In genomic region chr19:19866599-19867248, GRCh38 we compare ENCODE assay signal across 8 cellular contexts. TPM values are rescaled to one million over a fixed set of nuclear protein-coding genes. Genes with fewer than 3 reads are reported as not detected.
DNase-seq lines count a peak whose midpoint lies in the region; ATAC-seq and TF ChIP-seq lines count a peak whose summit lies in the region.

No MANE protein-coding gene starts in this region.

- H3K36me3 ChIP-seq in thyroid gland, result no peaks in the 10 kb centered on the region

- intact Hi-C loops in thyroid gland (cut with DNase I), result no loop called here

- CTCF ChIA-PET in HEK293T (lab: Yijun Ruan, JAX), result no interaction called here

- no peaks in the 10 kb centered on the region for H3K36me3 Mint-ChIP-seq in naive B cell

- 2 to 3% methylated on average over 23 of the region's 23 CpGs for WGBS in thyroid gland, 2 donors

- H3K27me3 ChIP-seq in thyroid gland, result no peaks in the 10 kb centered on the region

- POLR2A ChIA-PET in HEK293T (lab: Yijun Ruan, JAX), result no interaction called here

- TF ChIP-seq POLR2A in NB4 (IDR thresholded peaks at IDR 0.05; ENCODE audit: extremely low read depth, insufficient read length), result no peak
- TF ChIP-seq POLR2A in thyroid gland (IDR thresholded peaks at IDR 0.05), result no peak

- peak overlapping the region; percentile 79 for H3K4me3 ChIP-seq in NB4 (ENCODE audit: low read depth, low read length)
- peak overlapping the region; percentile 92 for H3K4me3 ChIP-seq in epithelial cell of esophagus (ENCODE audit: low read length)
- H3K4me3 ChIP-seq in thyroid gland (replicated peaks in 1 of 3), result peak overlapping the region; percentile 44 to 83 (median 52)

- peak overlapping the region; percentile 97 to 100 (median 98) for H3K27ac Mint-ChIP-seq in naive B cell

- H3K4me3 Mint-ChIP-seq in naive B cell, result peak overlapping the region; percentile 98 to 100 (median 100)

- H3K9me3 ChIP-seq in thyroid gland, result no peaks in the 10 kb centered on the region

- H3K4me1 Mint-ChIP-seq in naive B cell, result peaks cover 24 to 41% (median 40%) of the 10 kb centered on the region in 3 donors

- H3K4me1 ChIP-seq in thyroid gland, result peaks cover 17 to 19% of the 10 kb centered on the region in 2 donors

- DNase-seq in DMS114 treated with DMSO at 0.1 percent for 48 hours (lab: John Stamatoyannopoulos, UW; ENCODE audit: unreplicated experiment) (peak; percentile 21), NB4 (ENCODE audit: low read depth) (peak; percentile 43), epithelial cell of esophagus (ENCODE audit: low read depth) (peak; percentile 2), naive B cell (peak; percentile 61), thyroid gland (peak; percentile 42 to 44), HEK293T (ENCODE audit: extremely low spot score) (no peak)
- peak; percentile 74 for DNase-seq in activated CD8-positive, alpha-beta memory T cell treated with anti-CD3 and anti-CD28 coated beads for 24 hours

- TF ChIP-seq CTCF in NB4 (IDR thresholded peaks at IDR 0.05; ENCODE audit: low read depth, low read length) (no peak), epithelial cell of esophagus (IDR thresholded peaks at IDR 0.05; ENCODE audit: insufficient read depth, low read depth, low read length, missing control alignments) (no peak), thyroid gland (IDR thresholded peaks at IDR 0.05) (no peak)

- H3K27ac ChIP-seq in thyroid gland, result peak overlapping the region; percentile 79 to 87 (median 80)

- no peaks in the 10 kb centered on the region for H3K27me3 Mint-ChIP-seq in naive B cell

- ATAC-seq in naive B cell (ENCODE audit: low read depth in 2 of 2) (peak; percentile 34 to 37), GM19463 (IDR thresholded peaks at IDR 0.05; ENCODE audit: unreplicated experiment) (no peak)

- peaks cover 0 to 4% (median 0%) of the 10 kb centered on the region in 7 donors for H3K9me3 Mint-ChIP-seq in naive B cell

TF ChIP-seq in HEK293T, 16 proteins besides CTCF, POLR2A, EP300 and RAD21:
- TF ChIP-seq CTBP1 (IDR thresholded peaks at IDR 0.05; ENCODE audit: borderline replicate concordance), result no peak
- TF ChIP-seq, protein P1, sequence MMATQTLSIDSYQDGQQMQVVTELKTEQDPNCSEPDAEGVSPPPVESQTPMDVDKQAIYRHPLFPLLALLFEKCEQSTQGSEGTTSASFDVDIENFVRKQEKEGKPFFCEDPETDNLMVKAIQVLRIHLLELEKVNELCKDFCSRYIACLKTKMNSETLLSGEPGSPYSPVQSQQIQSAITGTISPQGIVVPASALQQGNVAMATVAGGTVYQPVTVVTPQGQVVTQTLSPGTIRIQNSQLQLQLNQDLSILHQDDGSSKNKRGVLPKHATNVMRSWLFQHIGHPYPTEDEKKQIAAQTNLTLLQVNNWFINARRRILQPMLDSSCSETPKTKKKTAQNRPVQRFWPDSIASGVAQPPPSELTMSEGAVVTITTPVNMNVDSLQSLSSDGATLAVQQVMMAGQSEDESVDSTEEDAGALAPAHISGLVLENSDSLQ (IDR thresholded peaks at IDR 0.05), result no peak
- no peak for TF ChIP-seq SP1 (IDR thresholded peaks at IDR 0.05)
- no peak for TF ChIP-seq FOXA1 (IDR thresholded peaks at IDR 0.05)
- TF ChIP-seq ELF4 (IDR thresholded peaks at IDR 0.05), result no peak
- TF ChIP-seq HDGF (IDR thresholded peaks at IDR 0.05; ENCODE audit: borderline replicate concordance), result no peak
- no peak for TF ChIP-seq TARDBP (IDR thresholded peaks at IDR 0.05)
- no peak for TF ChIP-seq L3MBTL2 (conservative IDR thresholded peaks at IDR 0.05)
- TF ChIP-seq LEF1 (IDR thresholded peaks at IDR 0.05; ENCODE audit: borderline replicate concordance), result no peak
- no peak for TF ChIP-seq ZNF384 (IDR thresholded peaks at IDR 0.05)
- TF ChIP-seq BHLHE40 (IDR thresholded peaks at IDR 0.05; ENCODE audit: borderline replicate concordance), result no peak
- no peak for TF ChIP-seq SUZ12 (IDR thresholded peaks at IDR 0.05)
- no peak for TF ChIP-seq NFRKB (IDR thresholded peaks at IDR 0.05)
- TF ChIP-seq FOXM1 (IDR thresholded peaks at IDR 0.05; ENCODE audit: borderline replicate concordance), result no peak
- TF ChIP-seq ARNT (IDR thresholded peaks at IDR 0.05), result no peak

RNA-seq across cellular contexts. Expression of gene ZNF253, which starts 1.0 kb away (rescaled TPM):
- polyA plus RNA-seq in naive B cell (ENCODE audit: low read depth in 6 of 6), result 10 to 100 TPM; 12.6 to 22.6 (median 19.8) TPM
- 10 to 100 TPM; 25.7 to 31.6 (median 27.2) TPM for total RNA-seq in thyroid gland

RNA-seq across cellular contexts. Expression of gene ZNF93, which starts 34.0 kb away (rescaled TPM):
- 10 to 100 TPM; 13.1 to 24.6 (median 18.9) TPM for polyA plus RNA-seq in naive B cell (ENCODE audit: low read depth in 6 of 6)
- total RNA-seq in thyroid gland, result 10 to 100 TPM; 12.2 to 29.0 (median 23.2) TPM

RNA-seq across cellular contexts. Expression of gene ZNF506, which starts 45.2 kb away (rescaled TPM):
- 10 to 100 TPM; 35.0 to 45.5 (median 38.9) TPM for polyA plus RNA-seq in naive B cell (ENCODE audit: low read depth in 6 of 6)
- total RNA-seq in thyroid gland, result 100 to 1,000 TPM in 1 of 4 donors, 10 to 100 TPM in 3; 57.9 to 112 (median 76.5) TPM
